In genomic region chr3:190695994-190696393, GRCh38 we compare ENCODE assay signal across 12 cellular contexts.
A peak's percentile ranks its signal among the peaks of the same experiment; 100 is the strongest.
DNase-seq lines count a peak whose midpoint lies in the region; ATAC-seq and TF ChIP-seq lines count a peak whose summit lies in the region.
"Had no signal": no experiment of that assay in that cellular context is flagged by ENCODE, and none has a peak within 500 bp of the region (broad histone marks: within the 10 kb centered on the region; RNA-seq: fewer than 3 reads in every experiment).

No MANE protein-coding gene starts in this region.

- peak overlapping the region; percentile 11; the same call in 1 of the 2 replicates for H3K4me3 ChIP-seq in SK-N-MC
- no peak overlapping the region for H3K4me3 ChIP-seq in right lobe of liver
- H3K4me3 ChIP-seq: GM12878 had no signal

- TF ChIP-seq CTCF in right lobe of liver (IDR thresholded peaks at IDR 0.05), result no peak

- no peak for TF ChIP-seq POLR2A in right lobe of liver (IDR thresholded peaks at IDR 0.05)

- H3K9me3 ChIP-seq in SK-N-MC (ENCODE audit: low read depth, low read length) (no peaks in the 10 kb centered on the region), right lobe of liver (no peaks in the 10 kb centered on the region)

- no peaks in the 10 kb centered on the region for H3K27me3 ChIP-seq in right lobe of liver

- DNase-seq in NCI-H187 treated with DMSO at 0.1 percent for 48 hours (lab: John Stamatoyannopoulos, UW) (peak; percentile 10), NCI-H187 (lab: John Stamatoyannopoulos, UW) (no peak), NCI-H146 (lab: John Stamatoyannopoulos, UW) (peak; percentile 69), SK-N-MC (ENCODE audit: low read depth, low spot score) (no peak), right lobe of liver (no peak), G401 (ENCODE audit: low spot score) (no peak), medulla oblongata (ENCODE audit: extremely low spot score) (no peak)
- DNase-seq: C1 segment of cervical spinal cord; CD4-positive, alpha-beta T cell; HCEC 1CT; HFFc6 had no signal

- H3K36me3 ChIP-seq in SK-N-MC (ENCODE audit: insufficient read depth, low read length) (no peaks in the 10 kb centered on the region), right lobe of liver (no peaks in the 10 kb centered on the region)

- intact Hi-C loops in right lobe of liver (cut with DNase I), result no loop called here

- WGBS in right lobe of liver (ENCODE audit: insufficient coverage, low coverage, low lambda C conversion rate, missing lambda C conversion rate), result 37% methylated on average over 5 of the region's 5 CpGs

- peaks cover 0 to 26% (median 0%) of the 10 kb centered on the region in 4 donors for H3K4me1 ChIP-seq in right lobe of liver

- in situ Hi-C loops in G401 (cut with HindIII; ENCODE audit: low sequenced_read_pairs), result no loop called here

- peak overlapping the region; percentile 18 for H3K9ac ChIP-seq in SK-N-MC (ENCODE audit: insufficient read length)

- H3K27ac ChIP-seq in SK-N-MC, result peak overlapping the region; percentile 99
- peak overlapping the region in 2 of 3 donors; percentile 14 to 71 for H3K27ac ChIP-seq in right lobe of liver

- peak; percentile 53 to 69 (median 57) for ATAC-seq in right lobe of liver
- ATAC-seq: GM12878 had no signal

Comparison
In these comparisons a context has a peak if more than half of its experiments do, and no peak if none do; other contexts are left out.
1. DNase-seq: peak in NCI-H187 treated with DMSO at 0.1 percent for 48 hours (single experiment) and NCI-H146 (single experiment); none in NCI-H187 (0 of 2), SK-N-MC (single experiment), right lobe of liver (0 of 3), G401 (single experiment) and medulla oblongata (single experiment).